In genomic region chr2:74374509-74375205, GRCh38 we compare ENCODE assay signal across 8 cellular contexts. TPM values are rescaled to one million over a fixed set of nuclear protein-coding genes. Genes with fewer than 3 reads are reported as not detected.
DNase-seq lines count a peak whose midpoint lies in the region; ATAC-seq, FAIRE-seq and TF ChIP-seq lines count a peak whose summit lies in the region.

No MANE protein-coding gene starts in this region.

- H3K4me3 ChIP-seq in AG04450 (ENCODE audit: low read depth, low read length) (peak overlapping the region; percentile 35), tibial artery (peak overlapping the region; percentile 22 to 45)

- H3K4me1 ChIP-seq in tibial artery, result peaks cover 0 to 39% (median 22%) of the 10 kb centered on the region in 4 donors

- H3K36me3 ChIP-seq in tibial artery, result peaks cover 22 to 60% (median 45%) of the 10 kb centered on the region in 3 donors

- H3K9me3 ChIP-seq in AG04450 (ENCODE audit: control insufficient read depth, insufficient read depth, low read length) (no peaks in the 10 kb centered on the region), tibial artery (no peaks in the 10 kb centered on the region)

- ATAC-seq in GM21619 (IDR thresholded peaks at IDR 0.05; ENCODE audit: unreplicated experiment), result no peak

- no peak for TF ChIP-seq CTCF in AG04450 (IDR thresholded peaks at IDR 0.05; ENCODE audit: low read depth, low read length)
- TF ChIP-seq CTCF in tibial artery (IDR thresholded peaks at IDR 0.05), result no peak

- TF ChIP-seq POLR2A in GM12891 (IDR thresholded peaks at IDR 0.05; ENCODE audit: low read depth, low read length), result no peak

- intact Hi-C loops in tibial artery (cut with DNase I; ENCODE audit: low total_unique reads), result no loop called here

- CTCF ChIA-PET in AG04450 (lab: Charles Lee), result interaction anchor here (1.6 to 2.1 kb wide), 2 partner anchors 17 to 39 kb away, joined by 3 to 11 read pairs; no protein-coding TSS in a partner anchor

- no peak for FAIRE-seq in GM12891 (lab: Jason Lieb, UNC)

- H3K27ac ChIP-seq in AG04450 (ENCODE audit: low read depth, low read length) (no peak overlapping the region), cingulate gyrus (ENCODE audit: low read depth, low read length) (peak overlapping the region; percentile 85), layer of hippocampus (ENCODE audit: low read depth, low read length) (peak overlapping the region; percentile 87), tibial artery (peak overlapping the region; percentile 7 to 24)

- H3K27me3 ChIP-seq in AG04450 (ENCODE audit: control insufficient read depth, insufficient read depth, low read length) (no peaks in the 10 kb centered on the region), layer of hippocampus (ENCODE audit: control insufficient read depth, insufficient read depth, low read length) (no peaks in the 10 kb centered on the region), tibial artery (no peaks in the 10 kb centered on the region)

- POLR2A ChIA-PET in AG04450 (lab: Yijun Ruan, JAX), result interaction anchor here (1.1 kb wide), 1 partner anchor 17 kb away, joined by 5 read pairs; no protein-coding TSS in a partner anchor

- DNase-seq in AG04450 (ENCODE audit: low read depth, low spot score), result peak; percentile 24
- peak; percentile 80 for DNase-seq in NCI-H2029 (lab: John Stamatoyannopoulos, UW)
- DNase-seq in tibial artery, result peak; percentile 66 to 89
- DNase-seq in GM12891 (ENCODE audit: insufficient read length, low spot score), result no peak
- no peak for DNase-seq in A172 (ENCODE audit: low spot score)

TF ChIP-seq in GM12891, 5 proteins besides CTCF, POLR2A, EP300 and RAD21:
- TF ChIP-seq TAF1 (IDR thresholded peaks at IDR 0.05; ENCODE audit: low read depth, low read length), result no peak

RNA-seq across cellular contexts. Expression of gene DCTN1, which starts 5.5 kb away (rescaled TPM):
- polyA plus RNA-seq in AG04450 (2011; rRNA removed), result 147 and 188 TPM in 2 replicates
- polyA minus RNA-seq in AG04450 (2011; rRNA and poly(A)+ RNA removed), result 266 and 405 TPM in 2 replicates
- polyA plus RNA-seq in GM12891 (2012; ENCODE audit: low read depth, missing spikeins), result 68.2 TPM
- total RNA-seq in A172 (2014; rRNA removed; shearing (Covaris generic)), result 105 and 123 TPM in 2 replicates

RNA-seq across cellular contexts. Expression of gene SLC4A5, which starts 31.4 kb away (rescaled TPM):
- polyA plus RNA-seq in AG04450 (2011; rRNA removed), result 0.15 and 0.25 TPM in 2 replicates
- polyA minus RNA-seq in AG04450 (2011; rRNA and poly(A)+ RNA removed), result not detected in 2 replicates
- 1.1 TPM for polyA plus RNA-seq in GM12891 (2012; ENCODE audit: low read depth, missing spikeins)
- 0.07 TPM in 1 of 2 replicates, not detected in the other for total RNA-seq in A172 (2014; rRNA removed; shearing (Covaris generic))

RNA-seq across cellular contexts. Expression of gene C2orf81, which starts 46.8 kb away (rescaled TPM):
- polyA plus RNA-seq in AG04450 (2011; rRNA removed), result 0.16 TPM in 2 replicates
- 0.17 and 0.32 TPM in 2 replicates for polyA minus RNA-seq in AG04450 (2011; rRNA and poly(A)+ RNA removed)
- polyA plus RNA-seq in GM12891 (2012; ENCODE audit: low read depth, missing spikeins), result 6.7 TPM
- total RNA-seq in A172 (2014; rRNA removed; shearing (Covaris generic)), result 2.3 and 3.5 TPM in 2 replicates

RNA-seq across cellular contexts. Expression of gene WDR54, which starts 46.9 kb away (rescaled TPM):
- polyA plus RNA-seq in AG04450 (2011; rRNA removed), result 14.5 and 19.5 TPM in 2 replicates
- 30.9 and 35.1 TPM in 2 replicates for polyA minus RNA-seq in AG04450 (2011; rRNA and poly(A)+ RNA removed)
- polyA plus RNA-seq in GM12891 (2012; ENCODE audit: low read depth, missing spikeins), result 85.4 TPM
- 72.9 and 84.5 TPM in 2 replicates for total RNA-seq in A172 (2014; rRNA removed; shearing (Covaris generic))

Comparison
In these comparisons a context has a peak if more than half of its experiments do, and no peak if none do; other contexts are left out.
1. DNase-seq: peak in AG04450 (single experiment), NCI-H2029 (single experiment) and tibial artery (2 of 2); none in GM12891 (single experiment) and A172 (single experiment).